27 cellular contexts compared by ENCODE assay signal in the genomic region with DNA sequence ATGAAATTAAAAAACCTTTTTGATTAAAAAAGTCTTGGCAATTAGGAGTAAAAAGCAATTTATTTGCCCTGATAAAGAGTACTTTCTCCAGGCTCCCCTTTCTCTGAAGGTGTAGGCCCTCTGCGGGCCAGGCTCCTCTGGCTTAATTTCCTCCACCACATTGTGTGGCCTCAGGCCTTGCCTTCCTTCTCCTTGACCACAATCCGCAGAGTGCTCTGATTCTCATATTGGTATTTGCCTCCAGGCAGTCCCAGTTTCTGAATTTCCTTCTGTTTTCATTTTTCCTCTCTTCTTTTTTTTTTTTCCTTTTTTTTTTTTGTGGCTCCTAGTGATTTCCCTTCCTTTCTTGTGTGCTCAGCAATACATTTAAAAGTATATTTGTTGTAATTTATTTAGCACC.
DNase-seq lines count a peak whose midpoint lies in the region; ATAC-seq and TF ChIP-seq lines count a peak whose summit lies in the region.
"Had no signal": no experiment of that assay in that cellular context is flagged by ENCODE, and none has a peak within 500 bp of the region (broad histone marks: within the 10 kb centered on the region; RNA-seq: fewer than 3 reads in every experiment).

No MANE protein-coding gene starts in this region.

- H3K27me3 Mint-ChIP-seq in CD8-positive, alpha-beta memory T cell = no peaks in the 10 kb centered on the region
- no peaks in the 10 kb centered on the region for H3K27me3 Mint-ChIP-seq in naive thymus-derived CD4-positive, alpha-beta T cell
- H3K27me3 Mint-ChIP-seq: activated CD4-positive, alpha-beta T cell treated with anti-CD3 and anti-CD28 coated beads, Interleukin-2, amount 10 ng/mL, durations not matched to agents 7 days and 5 days; B cell; brain; effector memory CD8-positive, alpha-beta T cell; naive thymus-derived CD8-positive, alpha-beta T cell had no signal

- H3K4me1 ChIP-seq in mammary epithelial cell (ENCODE audit: insufficient read depth, low read length) (peaks cover 28% of the 10 kb centered on the region), breast epithelium (no peaks in the 10 kb centered on the region), prostate gland (replicated peaks) (no peaks in the 10 kb centered on the region)
- no peaks in the 10 kb centered on the region for H3K4me1 ChIP-seq in CD8-positive, alpha-beta memory T cell (ENCODE audit: insufficient read depth, low read length)
- H3K4me1 ChIP-seq in naive thymus-derived CD4-positive, alpha-beta T cell (ENCODE audit: control insufficient read depth in 2 of 2, insufficient read depth in 2 of 2, low read length in 2 of 2) = no peaks in the 10 kb centered on the region
- H3K4me1 ChIP-seq: testis, uterus had no signal

- no peaks in the 10 kb centered on the region for H4K20me1 ChIP-seq in mammary epithelial cell (ENCODE audit: insufficient read depth, low read length)

- H3K27me3 ChIP-seq in mammary epithelial cell (ENCODE audit: insufficient read depth, low read length) (no peaks in the 10 kb centered on the region), breast epithelium (no peaks in the 10 kb centered on the region), prostate gland (replicated peaks; ENCODE audit: insufficient read depth) (no peaks in the 10 kb centered on the region)
- no peaks in the 10 kb centered on the region for H3K27me3 ChIP-seq in CD8-positive, alpha-beta memory T cell (ENCODE audit: insufficient read depth, low read length, poor library complexity, severe bottlenecking)
- H3K27me3 ChIP-seq in naive thymus-derived CD4-positive, alpha-beta T cell (ENCODE audit: control insufficient read depth in 2 of 2, insufficient read depth in 2 of 2, low read length in 2 of 2) = no peaks in the 10 kb centered on the region
- H3K27me3 ChIP-seq: esophagus muscularis mucosa, testis, uterus had no signal

- in situ Hi-C loops in mammary epithelial cell (cut with MboI; ENCODE audit: low sequenced_read_pairs in 2 of 2) = no loop called here

- POLR2A ChIA-PET in CD8-positive, alpha-beta memory T cell (lab: Charles Lee) = no interaction called here
- POLR2A ChIA-PET in naive thymus-derived CD4-positive, alpha-beta T cell (lab: Charles Lee) = interaction anchor here (0.8 kb wide), 1 partner anchor 85 kb away, joined by 3 read pairs; no protein-coding TSS in a partner anchor

- H3K27ac Mint-ChIP-seq in CD8-positive, alpha-beta memory T cell = no peak overlapping the region
- H3K27ac Mint-ChIP-seq in naive thymus-derived CD4-positive, alpha-beta T cell = peak overlapping the region in 1 of 9 donors; percentile 37
- H3K27ac Mint-ChIP-seq: activated CD4-positive, alpha-beta T cell treated with anti-CD3 and anti-CD28 coated beads, Interleukin-2, amount 10 ng/mL, durations not matched to agents 7 days and 5 days; activated T-cell treated with anti-CD3 and anti-CD28 coated beads, Interleukin-2, amount 50 U/mL, for 72 hours; B cell; effector memory CD8-positive, alpha-beta T cell; mesothelial cell of epicardium; naive thymus-derived CD8-positive, alpha-beta T cell had no signal

- no peak overlapping the region for H3K4me2 ChIP-seq in mammary epithelial cell (ENCODE audit: insufficient read depth, low read depth, low read length)

- intact Hi-C loops in mammary epithelial cell (cut with micrococcal nuclease) = no loop called here
- intact Hi-C loops in breast epithelium (cut with DNase I; ENCODE audit: low total_unique reads) = no loop called here
- intact Hi-C loops in prostate gland (cut with DNase I) = no loop called here
- intact Hi-C loops in naive thymus-derived CD4-positive, alpha-beta T cell (cut with micrococcal nuclease) = no loop called here

- TF ChIP-seq POLR2A in breast epithelium (IDR thresholded peaks at IDR 0.05) (no peak), prostate gland (IDR thresholded peaks at IDR 0.05) (no peak)

- no peak overlapping the region for H3K9ac ChIP-seq in mammary epithelial cell (ENCODE audit: insufficient read depth, low read length)

- CTCF ChIA-PET in mammary epithelial cell (lab: Charles Lee; ENCODE audit: low non-redundant PET) = no interaction called here
- CTCF ChIA-PET in CD8-positive, alpha-beta memory T cell (lab: Charles Lee) = interaction anchor here (1.3 kb wide), 1 partner anchor 11 kb away, joined by 4 read pairs; no protein-coding TSS in a partner anchor
- CTCF ChIA-PET in naive thymus-derived CD4-positive, alpha-beta T cell (lab: Charles Lee) = no interaction called here

- 0% methylated on average over 2 of the region's 2 CpGs for WGBS in mammary epithelial cell (ENCODE audit: low coverage, missing lambda C conversion rate)
- WGBS in prostate gland = 93% methylated on average over 2 of the region's 2 CpGs

- BruUV-seq in mammary epithelial cell (replicated peaks; lab: Mats Ljungman, UMichigan) = no TSS peak

- DNase-seq in mammary epithelial cell (peak; percentile 58), breast epithelium (ENCODE audit: low spot score in 2 of 2) (no peak), T1000 (lab: John Stamatoyannopoulos, UW) (peak; percentile 43), fibroblast of gingiva (ENCODE audit: low read depth) (peak; percentile 45), prostate gland (ENCODE audit: low spot score) (no peak)
- DNase-seq in CD8-positive, alpha-beta memory T cell = no peak
- DNase-seq in naive thymus-derived CD4-positive, alpha-beta T cell = no peak
- DNase-seq: activated CD4-positive, alpha-beta T cell treated with anti-CD3 and anti-CD28 coated beads, Interleukin-2, amount 10 ng/mL, durations not matched to agents 7 days and 5 days; activated naive CD4-positive, alpha-beta T cell treated with Interleukin-2 at 50 U/mL for 16 hours; activated T-cell treated with anti-CD3 and anti-CD28 coated beads, Interleukin-2, amount 50 U/mL, for 72 hours; effector memory CD8-positive, alpha-beta T cell; Kasumi-1; left ventricle myocardium inferior; MV-4-11; naive thymus-derived CD8-positive, alpha-beta T cell; NCI-H1436 treated with DMSO at 0.1 percent for 48 hours; NCI-H2107; nucleus accumbens; stimulated activated naive CD8-positive, alpha-beta T cell treated with anti-CD3 and anti-CD28 coated beads, Interleukin-15, Interleukin-2, amounts not matched to agents 100 U/mL and 50 U/mL, for 24 hours; testis; uterus had no signal

- no peak for ATAC-seq in HG02973 (IDR thresholded peaks at IDR 0.05; ENCODE audit: unreplicated experiment)
- ATAC-seq in naive thymus-derived CD4-positive, alpha-beta T cell = no peak
- ATAC-seq: activated T-cell treated with anti-CD3 and anti-CD28 coated beads, Interleukin-2, amount 50 U/mL, for 72 hours; effector memory CD8-positive, alpha-beta T cell; HepG2; naive thymus-derived CD8-positive, alpha-beta T cell had no signal

- H3K27ac ChIP-seq in mammary epithelial cell (ENCODE audit: insufficient read depth, low read depth, low read length) = no peak overlapping the region
- no peak overlapping the region for H3K27ac ChIP-seq in breast epithelium
- no peak overlapping the region for H3K27ac ChIP-seq in prostate gland
- H3K27ac ChIP-seq in CD8-positive, alpha-beta memory T cell (ENCODE audit: low read depth, low read length) = no peak overlapping the region
- H3K27ac ChIP-seq in naive thymus-derived CD4-positive, alpha-beta T cell (ENCODE audit: low read depth, low read length) = no peak overlapping the region
- H3K27ac ChIP-seq: esophagus muscularis mucosa, left ventricle myocardium inferior, testis, uterus had no signal

- TF ChIP-seq CTCF in mammary epithelial cell (conservative IDR thresholded peaks at IDR 0.05 in 1 of 2, IDR thresholded peaks at IDR 0.05 in 1 of 2; ENCODE audit: extremely low read depth in 1 of 2, insufficient read depth in 1 of 2, low read depth in 1 of 2, low read length in 2 of 2) (no peak), breast epithelium (IDR thresholded peaks at IDR 0.05) (no peak), prostate gland (IDR thresholded peaks at IDR 0.05) (no peak)

- no peaks in the 10 kb centered on the region for H3K9me3 Mint-ChIP-seq in CD8-positive, alpha-beta memory T cell
- H3K9me3 Mint-ChIP-seq in naive thymus-derived CD4-positive, alpha-beta T cell = peaks cover 0 to 2% (median 0%) of the 10 kb centered on the region in 11 donors
- H3K9me3 Mint-ChIP-seq: activated CD4-positive, alpha-beta T cell treated with anti-CD3 and anti-CD28 coated beads, Interleukin-2, amount 10 ng/mL, durations not matched to agents 7 days and 5 days; brain; effector memory CD8-positive, alpha-beta T cell; mesothelial cell of epicardium; naive thymus-derived CD8-positive, alpha-beta T cell had no signal

- H3K4me3 ChIP-seq in mammary epithelial cell (replicated peaks in 1 of 3; ENCODE audit: insufficient read depth in 1 of 3, low read depth in 2 of 3, low read length in 3 of 3) (no peak overlapping the region), breast epithelium (no peak overlapping the region), prostate gland (no peak overlapping the region)
- H3K4me3 ChIP-seq in CD8-positive, alpha-beta memory T cell (ENCODE audit: low read length) = no peak overlapping the region
- H3K4me3 ChIP-seq in naive thymus-derived CD4-positive, alpha-beta T cell (ENCODE audit: low read length) = no peak overlapping the region
- H3K4me3 ChIP-seq: esophagus muscularis mucosa, left ventricle myocardium inferior, testis, uterus had no signal

- dilution Hi-C loops in mammary epithelial cell (cut with HindIII; ENCODE audit: low sequenced_read_pairs) = no loop called here

- H2AFZ ChIP-seq in mammary epithelial cell (ENCODE audit: low read depth, low read length) = no peak overlapping the region

- no peaks in the 10 kb centered on the region for H3K36me3 ChIP-seq in mammary epithelial cell (ENCODE audit: insufficient read depth, low read length)
- no peaks in the 10 kb centered on the region for H3K36me3 ChIP-seq in breast epithelium
- H3K36me3 ChIP-seq in prostate gland = no peaks in the 10 kb centered on the region
- no peaks in the 10 kb centered on the region for H3K36me3 ChIP-seq in CD8-positive, alpha-beta memory T cell (ENCODE audit: insufficient read depth, low read length)
- no peaks in the 10 kb centered on the region for H3K36me3 ChIP-seq in naive thymus-derived CD4-positive, alpha-beta T cell (ENCODE audit: control insufficient read depth in 2 of 3, insufficient read depth in 3 of 3, low read length in 3 of 3)
- H3K36me3 ChIP-seq: esophagus muscularis mucosa, left ventricle myocardium inferior, uterus had no signal

- H3K9me3 ChIP-seq in mammary epithelial cell (replicated peaks; ENCODE audit: insufficient read depth, low read length) (no peaks in the 10 kb centered on the region), breast epithelium (no peaks in the 10 kb centered on the region), prostate gland (no peaks in the 10 kb centered on the region)
- no peaks in the 10 kb centered on the region for H3K9me3 ChIP-seq in CD8-positive, alpha-beta memory T cell (ENCODE audit: low read length)
- no peaks in the 10 kb centered on the region for H3K9me3 ChIP-seq in naive thymus-derived CD4-positive, alpha-beta T cell (ENCODE audit: control insufficient read depth in 2 of 3, low read length in 3 of 3)
- H3K9me3 ChIP-seq: esophagus muscularis mucosa, left ventricle myocardium inferior, testis, uterus had no signal

- H3K36me3 Mint-ChIP-seq in CD8-positive, alpha-beta memory T cell = peaks cover 0 to 1% (median 0%) of the 10 kb centered on the region in 3 donors
- peaks cover 0 to 14% (median 9%) of the 10 kb centered on the region in 5 donors for H3K36me3 Mint-ChIP-seq in naive thymus-derived CD4-positive, alpha-beta T cell
- H3K36me3 Mint-ChIP-seq: mesothelial cell of epicardium had no signal

- no peak overlapping the region for H3K4me3 Mint-ChIP-seq in CD8-positive, alpha-beta memory T cell
- H3K4me3 Mint-ChIP-seq in naive thymus-derived CD4-positive, alpha-beta T cell = no peak overlapping the region
- H3K4me3 Mint-ChIP-seq: activated CD4-positive, alpha-beta T cell treated with anti-CD3 and anti-CD28 coated beads, Interleukin-2, amount 10 ng/mL, durations not matched to agents 7 days and 5 days; activated T-cell treated with anti-CD3 and anti-CD28 coated beads, Interleukin-2, amount 50 U/mL, for 72 hours; B cell; brain; effector memory CD8-positive, alpha-beta T cell; mesothelial cell of epicardium; naive thymus-derived CD8-positive, alpha-beta T cell had no signal

- H3K79me2 ChIP-seq in mammary epithelial cell (ENCODE audit: insufficient read depth, low read length) = peaks cover 11% of the 10 kb centered on the region

- peaks cover 0 to 4% (median 0%) of the 10 kb centered on the region in 3 donors for H3K4me1 Mint-ChIP-seq in CD8-positive, alpha-beta memory T cell
- peaks cover 0 to 6% (median 0%) of the 10 kb centered on the region in 7 donors for H3K4me1 Mint-ChIP-seq in naive thymus-derived CD4-positive, alpha-beta T cell
- H3K4me1 Mint-ChIP-seq: activated CD4-positive, alpha-beta T cell treated with anti-CD3 and anti-CD28 coated beads, Interleukin-2, amount 10 ng/mL, durations not matched to agents 7 days and 5 days; B cell; brain had no signal

Comparison
In these comparisons a context has a peak if more than half of its experiments do, and no peak if none do; other contexts are left out.
1. DNase-seq: peak in mammary epithelial cell (single experiment), T1000 (single experiment) and fibroblast of gingiva (single experiment); none in breast epithelium (0 of 2), prostate gland (single experiment), CD8-positive, alpha-beta memory T cell (0 of 5) and naive thymus-derived CD4-positive, alpha-beta T cell (0 of 9).